8 cellular contexts compared by ENCODE assay signal in the genomic region with DNA sequence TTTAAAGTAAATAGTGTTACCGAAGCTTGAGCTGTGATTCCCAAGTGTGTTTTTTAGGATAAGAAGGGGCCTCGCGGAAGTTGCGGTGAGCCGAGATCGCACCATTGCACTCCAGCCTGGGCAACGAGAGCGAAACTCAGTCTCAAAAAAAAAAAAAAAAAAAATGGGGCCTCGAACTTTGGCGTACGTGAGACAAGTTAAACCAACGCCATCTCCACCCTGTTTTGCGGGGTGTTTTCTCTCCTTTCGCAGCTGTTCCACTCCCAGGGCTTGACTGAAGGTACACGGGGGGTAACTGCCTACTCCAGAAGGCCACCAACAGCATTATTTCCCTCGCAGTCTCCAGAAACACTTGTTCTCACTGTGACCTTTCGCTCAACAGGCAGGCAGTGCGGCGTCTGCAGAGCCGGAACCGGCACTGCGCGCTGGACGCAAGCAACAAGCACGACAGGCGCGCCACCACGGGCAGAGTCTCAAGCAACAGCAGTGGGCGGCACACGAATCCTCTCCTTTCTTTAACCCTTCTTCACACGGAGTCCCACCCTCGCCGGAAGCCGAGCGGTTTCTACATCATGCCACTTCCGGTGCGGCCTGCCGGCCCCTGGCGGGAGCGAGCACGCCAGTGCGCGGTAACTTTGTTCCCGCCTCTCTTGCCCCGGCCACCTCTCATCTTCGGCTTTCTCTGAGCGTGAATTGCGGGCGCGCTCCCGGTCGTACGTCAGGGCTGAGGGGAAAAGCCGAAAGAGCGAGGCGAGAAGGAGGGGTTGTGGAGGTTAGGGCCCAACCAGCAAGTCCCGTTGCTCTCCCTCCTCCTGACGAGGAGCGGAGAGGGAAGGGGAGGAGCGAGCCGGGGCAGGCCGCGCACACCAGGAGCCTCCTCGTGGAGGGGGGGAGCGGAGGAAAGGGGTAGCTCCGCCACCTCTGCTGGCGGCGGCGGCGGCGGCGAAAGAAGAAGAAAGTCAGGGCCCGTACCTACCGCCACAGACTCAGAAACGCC. TPM values are rescaled to one million over a fixed set of nuclear protein-coding genes. Genes with fewer than 3 reads are reported as not detected.
A peak's percentile ranks its signal among the peaks of the same experiment; 100 is the strongest.
DNase-seq lines count a peak whose midpoint lies in the region; ATAC-seq, FAIRE-seq and TF ChIP-seq lines count a peak whose summit lies in the region.

No MANE protein-coding gene starts in this region.

- H3K4me3 ChIP-seq in Caco-2 (ENCODE audit: low read depth, low read length): peak overlapping the region; percentile 93

- CTCF ChIA-PET in Caco-2 (lab: Charles Lee): interaction anchor here (0.6 to 1.7 kb wide), 3 partner anchors 53 to 1234 kb away, joined by 3 to 6 read pairs (median 5); no protein-coding TSS in a partner anchor
- CTCF ChIA-PET in activated CD8-positive, alpha-beta memory T cell treated with anti-CD3 and anti-CD28 coated beads, Interleukin-2, amount 10 ng/mL, durations not matched to agents 7 days and 5 days (lab: Charles Lee): interaction anchor here (0.7 to 3.2 kb wide), 8 partner anchors 11 to 185 kb away, joined by 3 to 24 read pairs (median 6); a partner anchor contains a TSS

- H3K36me3 Mint-ChIP-seq in Caco-2 (ENCODE audit: insufficient read depth, unreplicated experiment): peaks cover 26% of the 10 kb centered on the region
- peaks cover 12% of the 10 kb centered on the region for H3K36me3 Mint-ChIP-seq in activated CD8-positive, alpha-beta memory T cell treated with anti-CD3 and anti-CD28 coated beads, Interleukin-2, amount 10 ng/mL, durations not matched to agents 7 days and 5 days
- peaks cover 34% of the 10 kb centered on the region for H3K36me3 Mint-ChIP-seq in effector memory CD8-positive, alpha-beta T cell (ENCODE audit: insufficient read depth)

- no peaks in the 10 kb centered on the region for H3K9me3 Mint-ChIP-seq in Caco-2 (ENCODE audit: unreplicated experiment)
- no peaks in the 10 kb centered on the region for H3K9me3 Mint-ChIP-seq in activated CD8-positive, alpha-beta memory T cell treated with anti-CD3 and anti-CD28 coated beads, Interleukin-2, amount 10 ng/mL, durations not matched to agents 7 days and 5 days (ENCODE audit: low read depth)
- H3K9me3 Mint-ChIP-seq in effector memory CD8-positive, alpha-beta T cell: no peaks in the 10 kb centered on the region

- H3K36me3 ChIP-seq in Caco-2 (ENCODE audit: control insufficient read depth, insufficient read depth, low read length): no peaks in the 10 kb centered on the region

- no peaks in the 10 kb centered on the region for H3K27me3 Mint-ChIP-seq in Caco-2 (ENCODE audit: insufficient read depth, unreplicated experiment)
- H3K27me3 Mint-ChIP-seq in activated CD8-positive, alpha-beta memory T cell treated with anti-CD3 and anti-CD28 coated beads, Interleukin-2, amount 10 ng/mL, durations not matched to agents 7 days and 5 days: peaks cover 4% of the 10 kb centered on the region
- H3K27me3 Mint-ChIP-seq in effector memory CD8-positive, alpha-beta T cell: no peaks in the 10 kb centered on the region

- H3K9me3 ChIP-seq in Caco-2: no peaks in the 10 kb centered on the region

- H3K27ac Mint-ChIP-seq in Caco-2 (ENCODE audit: unreplicated experiment): peak overlapping the region; percentile 99
- peak overlapping the region; percentile 100 for H3K27ac Mint-ChIP-seq in activated CD8-positive, alpha-beta memory T cell treated with anti-CD3 and anti-CD28 coated beads, Interleukin-2, amount 10 ng/mL, durations not matched to agents 7 days and 5 days
- H3K27ac Mint-ChIP-seq in effector memory CD8-positive, alpha-beta T cell: peak overlapping the region; percentile 97

- POLR2A ChIA-PET in Caco-2 (lab: Charles Lee): interaction anchor here (0.6 to 1.4 kb wide), 3 partner anchors 144 to 192 kb away, joined by 3 to 4 read pairs (median 4); no protein-coding TSS in a partner anchor

- peak; percentile 60 for ATAC-seq in GM21381 (IDR thresholded peaks at IDR 0.05; ENCODE audit: unreplicated experiment)
- peak; percentile 75 for ATAC-seq in activated CD8-positive, alpha-beta memory T cell treated with anti-CD3 and anti-CD28 coated beads, Interleukin-2, amount 10 ng/mL, durations not matched to agents 7 days and 5 days
- peak; percentile 64 for ATAC-seq in effector memory CD8-positive, alpha-beta T cell (replicated peaks)

- peak; percentile 94 for FAIRE-seq in HTR-8/SVneo (lab: Jason Lieb, UNC)

- no peaks in the 10 kb centered on the region for H3K27me3 ChIP-seq in Caco-2 (replicated peaks; ENCODE audit: control insufficient read depth, insufficient read depth, low read length)

- no peaks in the 10 kb centered on the region for H3K4me1 Mint-ChIP-seq in Caco-2 (ENCODE audit: low read depth, unreplicated experiment)
- peaks cover 34% of the 10 kb centered on the region for H3K4me1 Mint-ChIP-seq in activated CD8-positive, alpha-beta memory T cell treated with anti-CD3 and anti-CD28 coated beads, Interleukin-2, amount 10 ng/mL, durations not matched to agents 7 days and 5 days
- peaks cover 23 to 26% of the 10 kb centered on the region in 2 donors for H3K4me1 Mint-ChIP-seq in effector memory CD8-positive, alpha-beta T cell (ENCODE audit: low read depth in 2 of 2)

- no peak for TF ChIP-seq CTCF in Caco-2 (IDR thresholded peaks at IDR 0.05; ENCODE audit: insufficient read depth in 1 of 2, low read depth in 1 of 2, low read length in 1 of 2, severe bottlenecking in 1 of 2, unreplicated experiment in 1 of 2)

- peak overlapping the region; percentile 96 for H3K4me3 Mint-ChIP-seq in Caco-2 (ENCODE audit: unreplicated experiment)
- H3K4me3 Mint-ChIP-seq in activated CD8-positive, alpha-beta memory T cell treated with anti-CD3 and anti-CD28 coated beads, Interleukin-2, amount 10 ng/mL, durations not matched to agents 7 days and 5 days: peak overlapping the region; percentile 98
- H3K4me3 Mint-ChIP-seq in effector memory CD8-positive, alpha-beta T cell: peak overlapping the region; percentile 89 to 90

- DNase-seq in Caco-2: peak; percentile 98 to 99
- DNase-seq in HTR-8/SVneo (ENCODE audit: insufficient read length, low spot score): peak; percentile 94
- peak; percentile 99 for DNase-seq in NOMO-1 treated with DMSO at 0.1 percent for 48 hours (lab: John Stamatoyannopoulos, UW; ENCODE audit: unreplicated experiment)
- DNase-seq in activated CD8-positive, alpha-beta memory T cell treated with anti-CD3 and anti-CD28 coated beads, Interleukin-2, amount 10 ng/mL, durations not matched to agents 7 days and 5 days: peak; percentile 98
- peak; percentile 97 to 98 (median 97) for DNase-seq in effector memory CD8-positive, alpha-beta T cell
- DNase-seq in medulla oblongata (ENCODE audit: extremely low spot score): peak; percentile 99
- DNase-seq in stimulated activated CD4-positive, alpha-beta T cell treated with anti-CD3 and anti-CD28 coated beads, TNF-alpha, amount 100 ng/mL, for 48 hours (ENCODE audit: low read depth in 3 of 3): peak; percentile 92 to 98 (median 94)

- peaks cover 9% of the 10 kb centered on the region; the same call in 1 of the 2 replicates for H3K4me1 ChIP-seq in Caco-2

- TSS peak; percentile 95 for BruUV-seq in Caco-2 (replicated peaks; lab: Mats Ljungman, UMichigan)

- intact Hi-C loops in Caco-2 (cut with micrococcal nuclease; ENCODE audit: unreplicated experiment): loop anchor here (1.0 to 2.0 kb wide), 2 partner anchors 53 to 186 kb away; a partner anchor contains a TSS

RNA-seq across cellular contexts. Expression of a gene that starts 0.8 kb away (rescaled TPM):
- total RNA-seq in Caco-2 (2022): 45.8 and 45.9 TPM in 2 replicates
- 10 to 100 TPM; 43.9 to 57.9 TPM for total RNA-seq in activated CD8-positive, alpha-beta memory T cell treated with anti-CD3 and anti-CD28 coated beads, Interleukin-2, amount 10 ng/mL, durations not matched to agents 7 days and 5 days

Comparison
In these comparisons a context has a peak if more than half of its experiments do, and no peak if none do; other contexts are left out.
1. Peak in every context shown above with its lines: DNase-seq, ATAC-seq and H3K4me3 ChIP-seq.